27 cellular contexts compared by ENCODE assay signal in genomic region chr7:68420342-68420750, GRCh38.
DNase-seq lines count a peak whose midpoint lies in the region; ATAC-seq and TF ChIP-seq lines count a peak whose summit lies in the region.
"Had no signal": no experiment of that assay in that cellular context is flagged by ENCODE, and none has a peak within 500 bp of the region (broad histone marks: within the 10 kb centered on the region; RNA-seq: fewer than 3 reads in every experiment).

No MANE protein-coding gene starts in this region.

- no peak overlapping the region for H3K4me3 ChIP-seq in uterus
- H3K4me3 ChIP-seq: cardiac muscle cell, pancreas, tibial nerve had no signal

- intact Hi-C loops in Right ventricle myocardium inferior (cut with DNase I): loop anchor here (2.0 to 10.0 kb wide), 2 partner anchors 102 to 236 kb away; no protein-coding TSS in a partner anchor
- intact Hi-C loops in cardiac septum (cut with DNase I): no loop called here
- intact Hi-C loops in left cardiac atrium (cut with DNase I): no loop called here
- intact Hi-C loops in uterus (cut with DNase I; ENCODE audit: low total_unique reads): no loop called here

- H3K27me3 ChIP-seq in uterus: no peaks in the 10 kb centered on the region
- H3K27me3 ChIP-seq: cardiac muscle cell, pancreas, tibial nerve had no signal

- no peaks in the 10 kb centered on the region for H3K4me1 ChIP-seq in uterus
- H3K4me1 ChIP-seq: pancreas, tibial nerve had no signal

- no peak overlapping the region for H3K27ac ChIP-seq in uterus
- H3K27ac ChIP-seq: cardiac muscle cell, pancreas, tibial nerve had no signal

- H3K36me3 ChIP-seq in uterus: no peaks in the 10 kb centered on the region
- H3K36me3 ChIP-seq: cardiac muscle cell, pancreas, tibial nerve had no signal

- no peaks in the 10 kb centered on the region for H3K9me3 ChIP-seq in uterus
- H3K9me3 ChIP-seq: pancreas, tibial nerve had no signal

- TF ChIP-seq CTCF in uterus (IDR thresholded peaks at IDR 0.05): no peak

- no peak for TF ChIP-seq POLR2A in uterus (IDR thresholded peaks at IDR 0.05)

- peak; percentile 93 for ATAC-seq in Right ventricle myocardium inferior
- ATAC-seq in left cardiac atrium: peak; percentile 40 to 87
- no peak for ATAC-seq in GM21381 (IDR thresholded peaks at IDR 0.05; ENCODE audit: unreplicated experiment)
- ATAC-seq in HG03460 (IDR thresholded peaks at IDR 0.05; ENCODE audit: unreplicated experiment): no peak
- no peak for ATAC-seq in GM21619 (IDR thresholded peaks at IDR 0.05; ENCODE audit: unreplicated experiment)
- ATAC-seq: activated CD4-positive, alpha-beta T cell treated with anti-CD3 and anti-CD28 coated beads for 36 hours; CD8-positive, alpha-beta T cell; natural killer cell treated with Interleukin-12 subunit alpha and Interleukin-12 subunit beta and Interleukin-15 and Interleukin-18, amount 100 ng/mL, for 72 hours; pancreas; sciatic nerve; SK-N-SH treated with all-trans-retinoic acid at 6 μM for 48 hours had no signal

- no peak for DNase-seq in Right ventricle myocardium inferior (ENCODE audit: missing footprints)
- DNase-seq in cardiac septum (ENCODE audit: low spot score): no peak
- no peak for DNase-seq in left cardiac atrium
- peak; percentile 33 for DNase-seq in occipital lobe (lab: John Stamatoyannopoulos, UW)
- no peak for DNase-seq in uterus
- DNase-seq: 8988T; activated CD4-positive, alpha-beta T cell treated with anti-CD3 and anti-CD28 coated beads for 36 hours; activated gamma-delta T cell treated with Interleukin-2 at 50 U/mL for 16 hours; activated T-cell treated with anti-CD3 and anti-CD28 coated beads, Interleukin-2, amount 50 U/mL, for 24 hours; CD8-positive, alpha-beta T cell; DMS53; GDM1; H7; NCI-H1092; NCI-H187; NCI-H526 treated with DMSO at 0.1 percent for 48 hours; pancreas; stimulated activated CD4-positive, alpha-beta T cell treated with anti-CD3 and anti-CD28 coated beads, Interleukin-4, amount 100 ng/mL, for 4 hours; stimulated activated naive CD4-positive, alpha-beta T cell treated with Interleukin-2 at 50 U/mL for 16 hours had no signal

Comparison
In these comparisons a context has a peak if more than half of its experiments do, and no peak if none do; other contexts are left out.
1. ATAC-seq: peak in Right ventricle myocardium inferior (single experiment) and left cardiac atrium (2 of 2); none in GM21381 (single experiment), HG03460 (single experiment) and GM21619 (single experiment).